Comparison of ENCODE assay signal across 1 cellular context in genomic region chr19:28546148-28546685, GRCh38.
TF ChIP-seq lines count a peak whose summit lies in the region.

No MANE protein-coding gene starts in this region.

TF ChIP-seq in K562, 482 proteins besides CTCF, POLR2A, EP300 and RAD21 (continued from another document and continues in another):
- TF ChIP-seq MAFG (tag; conservative IDR thresholded peaks at IDR 0.05) (no peak), BMI1 (IDR thresholded peaks at IDR 0.05; ENCODE audit: low read length) (no peak), THAP7 (CRISPR knock-in tag; IDR thresholded peaks at IDR 0.05) (no peak), FOXA3 (CRISPR knock-in tag; conservative IDR thresholded peaks at IDR 0.05 in 1 of 2, IDR thresholded peaks at IDR 0.05 in 1 of 2) (no peak), AFF4 (CRISPR knock-in tag; IDR thresholded peaks at IDR 0.05) (no peak), LARP7 (IDR thresholded peaks at IDR 0.05) (no peak), CUX1 (CRISPR knock-in tag; IDR thresholded peaks at IDR 0.05) (no peak), NFYB (IDR thresholded peaks at IDR 0.05; ENCODE audit: extremely low read depth, insufficient read length) (no peak), ZSCAN32 (CRISPR knock-in tag; IDR thresholded peaks at IDR 0.05) (no peak), KDM5B (IDR thresholded peaks at IDR 0.05; ENCODE audit: insufficient replicate concordance, low read depth, low read length) (peak; percentile 36), ZBTB2 (IDR thresholded peaks at IDR 0.05) (peak; percentile 26; the same call in 1 of the 2 replicates), SIRT6 (IDR thresholded peaks at IDR 0.05; ENCODE audit: low read depth, low read length) (no peak), SNAPC5 (CRISPR knock-in tag; IDR thresholded peaks at IDR 0.05) (no peak), AFF1 (IDR thresholded peaks at IDR 0.05; ENCODE audit: low read depth in 1 of 2, partially characterized antibody in 2 of 2) (peak; percentile 38 to 46), TOE1 (IDR thresholded peaks at IDR 0.05; ENCODE audit: borderline replicate concordance) (0 out of 2 replicates have a peak, but pooled peaks have one; percentile 14), TOE1 (CRISPR knock-in tag; IDR thresholded peaks at IDR 0.05; ENCODE audit: borderline replicate concordance, low read depth) (no peak), ZNF77 (CRISPR knock-in tag; IDR thresholded peaks at IDR 0.05) (no peak), CTCFL (IDR thresholded peaks at IDR 0.05; ENCODE audit: borderline replicate concordance, insufficient read depth, low read depth, low read length, poor library complexity, severe bottlenecking) (no peak), TCF7 (IDR thresholded peaks at IDR 0.05; ENCODE audit: borderline replicate concordance) (no peak), PPARD (CRISPR knock-in tag; IDR thresholded peaks at IDR 0.05) (no peak), NR2C1 (IDR thresholded peaks at IDR 0.05) (peak; percentile 70), NR2C1 (tag; IDR thresholded peaks at IDR 0.05) (peak; percentile 85), ZNF639 (CRISPR knock-in tag; conservative IDR thresholded peaks at IDR 0.05 in 1 of 2, IDR thresholded peaks at IDR 0.05 in 1 of 2) (0 out of 4 replicates have a peak, but pooled peaks of 1 of the 2 experiments have one; percentile 20), NONO (IDR thresholded peaks at IDR 0.05; ENCODE audit: low read depth in 2 of 2, low read length in 1 of 2) (peak in 1 of 2 experiments; percentile 24; a peak in 1 of 4 replicates), ZNF785 (CRISPR knock-in tag; IDR thresholded peaks at IDR 0.05) (no peak), USF2 (CRISPR knock-in tag; IDR thresholded peaks at IDR 0.05) (no peak), ZEB2 (IDR thresholded peaks at IDR 0.05) (no peak; the same call in 1 of the 2 replicates), U2AF2 (optimal IDR thresholded peaks at IDR 0.05; ENCODE audit: low read depth, low read length) (no peak), ETS2 (tag; IDR thresholded peaks at IDR 0.05; ENCODE audit: borderline replicate concordance, poor library complexity, severe bottlenecking) (no peak), ZNF121 (CRISPR knock-in tag; conservative IDR thresholded peaks at IDR 0.05) (no peak), CXXC5 (CRISPR knock-in tag; IDR thresholded peaks at IDR 0.05) (peak; percentile 65), ELK1 (CRISPR knock-in tag; IDR thresholded peaks at IDR 0.05) (no peak), HDAC1 (IDR thresholded peaks at IDR 0.05) (peak in 1 of 2 experiments; percentile 83; a peak in 2 of 4 replicates), FOXA1 (IDR thresholded peaks at IDR 0.05; ENCODE audit: borderline replicate concordance) (no peak), MBD2 (IDR thresholded peaks at IDR 0.05; ENCODE audit: borderline replicate concordance, low read depth) (no peak), ZNF197 (CRISPR knock-in tag; IDR thresholded peaks at IDR 0.05; ENCODE audit: low read depth) (no peak), SMARCB1 (IDR thresholded peaks at IDR 0.05; ENCODE audit: insufficient read length, low read depth) (no peak)
